ENCODE assay signal across 1 cellular context in genomic region chr20:57231951-57232428, GRCh38.
A peak's percentile ranks its signal among the peaks of the same experiment; 100 is the strongest.
TF ChIP-seq lines count a peak whose summit lies in the region.

No MANE protein-coding gene starts in this region.

TF ChIP-seq in HepG2, 621 proteins besides CTCF, POLR2A, EP300 and RAD21 (continued from another document):
- TF ChIP-seq, protein P1, sequence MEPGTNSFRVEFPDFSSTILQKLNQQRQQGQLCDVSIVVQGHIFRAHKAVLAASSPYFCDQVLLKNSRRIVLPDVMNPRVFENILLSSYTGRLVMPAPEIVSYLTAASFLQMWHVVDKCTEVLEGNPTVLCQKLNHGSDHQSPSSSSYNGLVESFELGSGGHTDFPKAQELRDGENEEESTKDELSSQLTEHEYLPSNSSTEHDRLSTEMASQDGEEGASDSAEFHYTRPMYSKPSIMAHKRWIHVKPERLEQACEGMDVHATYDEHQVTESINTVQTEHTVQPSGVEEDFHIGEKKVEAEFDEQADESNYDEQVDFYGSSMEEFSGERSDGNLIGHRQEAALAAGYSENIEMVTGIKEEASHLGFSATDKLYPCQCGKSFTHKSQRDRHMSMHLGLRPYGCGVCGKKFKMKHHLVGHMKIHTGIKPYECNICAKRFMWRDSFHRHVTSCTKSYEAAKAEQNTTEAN (CRISPR knock-in tag; conservative IDR thresholded peaks at IDR 0.05): no peak
- peak; percentile 79 for TF ChIP-seq ZNF629 (CRISPR knock-in tag; conservative IDR thresholded peaks at IDR 0.05)
- TF ChIP-seq ZNF468 (CRISPR knock-in tag; IDR thresholded peaks at IDR 0.05): no peak
- TF ChIP-seq RARG (CRISPR knock-in tag; IDR thresholded peaks at IDR 0.05; ENCODE audit: low read depth): no peak
- TF ChIP-seq FOXA3 (CRISPR knock-in tag; IDR thresholded peaks at IDR 0.05): no peak
- TF ChIP-seq CHCHD3 (CRISPR knock-in tag; IDR thresholded peaks at IDR 0.05): no peak
